18 cellular contexts compared by ENCODE assay signal in the genomic region with DNA sequence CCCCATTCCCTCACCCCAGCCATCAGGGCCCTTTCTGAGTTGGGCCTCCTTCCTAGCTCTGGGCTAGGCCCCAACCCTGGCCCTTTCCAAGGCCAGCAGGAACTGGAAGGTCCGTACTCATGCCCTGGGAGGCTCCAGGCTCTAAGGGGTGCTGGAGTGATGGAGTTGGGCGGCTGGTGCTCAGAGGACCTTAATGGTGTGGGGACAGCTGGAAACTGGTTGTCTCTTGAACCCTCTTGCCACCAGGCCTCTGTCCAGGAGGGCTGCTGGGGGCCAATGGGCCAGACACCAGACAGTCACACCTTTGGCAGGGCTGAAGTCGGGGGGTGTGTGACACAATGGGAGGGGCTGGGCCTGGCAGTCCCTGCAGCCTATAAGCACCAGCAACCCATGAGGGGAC. TPM values are rescaled to one million over a fixed set of nuclear protein-coding genes. Genes with fewer than 3 reads are reported as not detected.
DNase-seq lines count a peak whose midpoint lies in the region; ATAC-seq and TF ChIP-seq lines count a peak whose summit lies in the region.
"Had no signal": no experiment of that assay in that cellular context is flagged by ENCODE, and none has a peak within 500 bp of the region (broad histone marks: within the 10 kb centered on the region; RNA-seq: fewer than 3 reads in every experiment).

No MANE protein-coding gene starts in this region.

- H3K27me3 Mint-ChIP-seq in H9 (ENCODE audit: low read depth), result peaks cover 7% of the 10 kb centered on the region
- no peaks in the 10 kb centered on the region for H3K27me3 Mint-ChIP-seq in stimulated activated memory B cell treated with anti-CD40 and anti-IgM and Interleukin-4, amounts not matched to agents 10 μg/mL and 1 μg/mL and 100 μg/mL, for 72 hours

- H3K79me1 ChIP-seq in H9 (ENCODE audit: insufficient read depth, low read depth, low read length, poor library complexity, severe bottlenecking), result no peaks in the 10 kb centered on the region

- H2BK15ac ChIP-seq in H9 (ENCODE audit: low read depth, low read length), result no peak overlapping the region

- H3K23ac ChIP-seq in H9 (ENCODE audit: insufficient read length, low read depth, low read length), result no peak overlapping the region

- no CpG with 5 or more reads among the region's 3 CpGs for WGBS in H9 (ENCODE audit: extremely low coverage, insufficient read length, low lambda C conversion rate)

- no peak overlapping the region; a peak in 1 of 7 replicates for H3K27ac Mint-ChIP-seq in H9
- no peak overlapping the region for H3K27ac Mint-ChIP-seq in stimulated activated memory B cell treated with anti-CD40 and anti-IgM and Interleukin-4, amounts not matched to agents 10 μg/mL and 1 μg/mL and 100 μg/mL, for 72 hours

- no peaks in the 10 kb centered on the region for H3K79me2 ChIP-seq in H9 (ENCODE audit: insufficient read depth, low read length)

- no peak overlapping the region for H3K18ac ChIP-seq in H9 (ENCODE audit: insufficient read length, low read depth, low read length)

- H2BK5ac ChIP-seq in H9 (ENCODE audit: insufficient read length, low read length), result no peak overlapping the region

- no peak overlapping the region for H2BK120ac ChIP-seq in H9 (ENCODE audit: low read depth, low read length, poor library complexity, severe bottlenecking)

- no peak overlapping the region for H2BK20ac ChIP-seq in H9 (ENCODE audit: low read depth, low read length, poor library complexity, severe bottlenecking)

- H3K4me3 Mint-ChIP-seq in H9, result no peak overlapping the region
- no peak overlapping the region for H3K4me3 Mint-ChIP-seq in stimulated activated memory B cell treated with anti-CD40 and anti-IgM and Interleukin-4, amounts not matched to agents 10 μg/mL and 1 μg/mL and 100 μg/mL, for 72 hours

- TF ChIP-seq CTCF in A673 (conservative IDR thresholded peaks at IDR 0.05; ENCODE audit: low read depth, low read length) (no peak), H9 (conservative IDR thresholded peaks at IDR 0.05) (no peak)

- no peak for DNase-seq in A673 (ENCODE audit: low spot score)
- DNase-seq in H9, result peak; percentile 14
- peak; percentile 24 for DNase-seq in islet precursor cell
- peak; percentile 65 for DNase-seq in posterior vena cava (ENCODE audit: low spot score)
- DNase-seq in kidney tubule cell (ENCODE audit: low spot score), result no peak
- DNase-seq in caudate nucleus (lab: John Stamatoyannopoulos, UW), result no peak
- DNase-seq: ACHN, C1 segment of cervical spinal cord, GOT3, KBM-7, NCI-H1105 treated with DMSO at 0.1 percent for 48 hours, NCI-H1694, NCI-H2081 treated with DMSO at 0.1 percent for 48 hours, NCI-H510A treated with DMSO at 0.1 percent for 48 hours, NCI-H82, OCI-M1, RPMI8226 had no signal

- H2AFZ ChIP-seq in H9 (ENCODE audit: low read length), result no peak overlapping the region

- H2AK5ac ChIP-seq in H9 (ENCODE audit: insufficient read length, low read length), result no peak overlapping the region

- H3K27ac ChIP-seq in A673 (ENCODE audit: low read depth, low read length, poor library complexity, severe bottlenecking), result peak overlapping the region; percentile 31
- no peak overlapping the region for H3K27ac ChIP-seq in H9 (ENCODE audit: insufficient read length, low read depth, low read length)
- no peak overlapping the region for H3K27ac ChIP-seq in caudate nucleus (ENCODE audit: low read depth, low read length)

- no peak overlapping the region for H4K5ac ChIP-seq in H9 (ENCODE audit: insufficient read length, low read depth, low read length)

- ATAC-seq in stimulated activated memory B cell treated with anti-CD40 and anti-IgM and Interleukin-4, amounts not matched to agents 10 μg/mL and 1 μg/mL and 100 μg/mL, for 72 hours, result no peak

- no peak overlapping the region for H3K4ac ChIP-seq in H9 (ENCODE audit: low read depth, low read length)

- no peaks in the 10 kb centered on the region; a peak in 1 of 7 replicates for H3K36me3 Mint-ChIP-seq in H9 (ENCODE audit: insufficient read depth in 1 of 3, low read depth in 3 of 3)
- no peaks in the 10 kb centered on the region for H3K36me3 Mint-ChIP-seq in stimulated activated memory B cell treated with anti-CD40 and anti-IgM and Interleukin-4, amounts not matched to agents 10 μg/mL and 1 μg/mL and 100 μg/mL, for 72 hours

- H3K9me3 Mint-ChIP-seq in H9, result no peaks in the 10 kb centered on the region
- H3K9me3 Mint-ChIP-seq in stimulated activated memory B cell treated with anti-CD40 and anti-IgM and Interleukin-4, amounts not matched to agents 10 μg/mL and 1 μg/mL and 100 μg/mL, for 72 hours, result peaks cover 4% of the 10 kb centered on the region

- no peaks in the 10 kb centered on the region for H3K27me3 ChIP-seq in A673 (replicated peaks; ENCODE audit: insufficient read depth, low read depth, low read length, poor library complexity)
- no peaks in the 10 kb centered on the region for H3K27me3 ChIP-seq in H9 (ENCODE audit: insufficient read depth, low read length)

- no peak overlapping the region for H4K8ac ChIP-seq in H9 (replicated peaks; ENCODE audit: insufficient read length, low read depth, low read length)

- no peak overlapping the region for H3T11ph ChIP-seq in H9 (ENCODE audit: low read length)

- H4K20me1 ChIP-seq in H9 (ENCODE audit: control insufficient read depth, insufficient read depth, insufficient read length), result no peaks in the 10 kb centered on the region

- POLR2A ChIA-PET in A673 (lab: Charles Lee; ENCODE audit: low non-redundant PET), result no interaction called here

- H3K4me3 ChIP-seq in A673 (ENCODE audit: low read depth, low read length, poor library complexity, severe bottlenecking), result no peak overlapping the region

- H3K4me1 Mint-ChIP-seq in H9, result peaks cover 8 to 13% of the 10 kb centered on the region in 2 experiments
- H3K4me1 Mint-ChIP-seq in stimulated activated memory B cell treated with anti-CD40 and anti-IgM and Interleukin-4, amounts not matched to agents 10 μg/mL and 1 μg/mL and 100 μg/mL, for 72 hours, result peaks cover 16% of the 10 kb centered on the region

- no peak overlapping the region for H4K91ac ChIP-seq in H9 (ENCODE audit: insufficient read length, low read depth, low read length)

- H3K4me2 ChIP-seq in H9 (ENCODE audit: insufficient read depth, insufficient read length, low read length), result no peak overlapping the region

- no peaks in the 10 kb centered on the region for H3K23me2 ChIP-seq in H9 (ENCODE audit: insufficient read length, low read depth, low read length, poor library complexity, severe bottlenecking)

- no peak overlapping the region for H3K56ac ChIP-seq in H9 (ENCODE audit: insufficient read length, low read depth, low read length)

- H3K4me1 ChIP-seq in A673 (ENCODE audit: insufficient read depth, low read length, poor library complexity, severe bottlenecking) (peaks cover 26% of the 10 kb centered on the region), H9 (ENCODE audit: insufficient read depth, low read length) (no peaks in the 10 kb centered on the region)

- no peaks in the 10 kb centered on the region for H3K9me3 ChIP-seq in A673 (ENCODE audit: low read depth, low read length, poor library complexity, severe bottlenecking)
- H3K9me3 ChIP-seq in H9 (ENCODE audit: control insufficient read depth, low read depth, low read length), result no peaks in the 10 kb centered on the region

- H3K14ac ChIP-seq in H9 (ENCODE audit: insufficient read depth, low read length), result no peak overlapping the region

- H2BK12ac ChIP-seq in H9 (ENCODE audit: insufficient read length, low read depth, low read length), result no peak overlapping the region

- CTCF ChIA-PET in A673 (lab: Charles Lee), result no interaction called here

- H3K9ac ChIP-seq in H9 (ENCODE audit: extremely low read depth, insufficient read length, low read length), result no peak overlapping the region

- no peaks in the 10 kb centered on the region for H3K36me3 ChIP-seq in A673 (ENCODE audit: insufficient read depth, low read length, poor library complexity, severe bottlenecking)

- no TSS peak for BruUV-seq in A673 (replicated peaks; lab: Mats Ljungman, UMichigan)

- intact Hi-C loops in A673 (cut with micrococcal nuclease; ENCODE audit: unreplicated experiment) (no loop called here), posterior vena cava (cut with DNase I) (no loop called here)

RNA-seq across cellular contexts. Expression of gene PADI1, which starts 9.2 kb away (rescaled TPM):
- total RNA-seq in A673 (2021), result 0.56 and 0.72 TPM in 2 replicates
- total RNA-seq in H9 (2021), result 0.20 and 0.24 TPM in 2 replicates
- not detected for total RNA-seq in posterior vena cava

RNA-seq across cellular contexts. Expression of gene PADI3, which starts 53.2 kb away (rescaled TPM):
- total RNA-seq in A673 (2021), result 0.26 and 0.39 TPM in 2 replicates
- total RNA-seq in H9 (2021), result 2.4 and 2.5 TPM in 2 replicates
- not detected for total RNA-seq in posterior vena cava

Comparison
In these comparisons a context has a peak if more than half of its experiments do, and no peak if none do; other contexts are left out.
1. DNase-seq: peak in H9 (single experiment), islet precursor cell (single experiment) and posterior vena cava (single experiment); none in A673 (single experiment), kidney tubule cell (single experiment) and caudate nucleus (0 of 61).